Comparison of ENCODE assay signal across 21 cellular contexts in genomic region chr3:81451140-81451539, GRCh38.
DNase-seq lines count a peak whose midpoint lies in the region; ATAC-seq, FAIRE-seq and TF ChIP-seq lines count a peak whose summit lies in the region.
"Had no signal": no experiment of that assay in that cellular context is flagged by ENCODE, and none has a peak within 500 bp of the region (broad histone marks: within the 10 kb centered on the region; RNA-seq: fewer than 3 reads in every experiment).

No MANE protein-coding gene starts in this region.

- H3K9me3 ChIP-seq in A549, result no peaks in the 10 kb centered on the region
- no peaks in the 10 kb centered on the region for H3K9me3 ChIP-seq in SJCRH30 (replicated peaks)
- no peaks in the 10 kb centered on the region for H3K9me3 ChIP-seq in osteoblast (ENCODE audit: low read depth, low read length)
- no peaks in the 10 kb centered on the region for H3K9me3 ChIP-seq in esophagus squamous epithelium
- H3K9me3 ChIP-seq: SJSA1 had no signal

- TF ChIP-seq POLR2A in A549 (IDR thresholded peaks at IDR 0.05; ENCODE audit: low read length) (no peak), esophagus squamous epithelium (IDR thresholded peaks at IDR 0.05) (no peak)

- POLR2A ChIA-PET in A549 (lab: Yijun Ruan, JAX), result no interaction called here

- peaks cover 14% of the 10 kb centered on the region for H3K4me1 ChIP-seq in A549
- peaks cover 19% of the 10 kb centered on the region for H3K4me1 ChIP-seq in SJCRH30
- H3K4me1 ChIP-seq in osteoblast (ENCODE audit: insufficient read depth, low read length), result peaks cover 34% of the 10 kb centered on the region
- no peaks in the 10 kb centered on the region for H3K4me1 ChIP-seq in esophagus squamous epithelium
- H3K4me1 ChIP-seq: SJSA1 had no signal

- no peak overlapping the region for H3K27ac ChIP-seq in A549
- peak overlapping the region; percentile 49 for H3K27ac ChIP-seq in SJCRH30
- peak overlapping the region; percentile 47 for H3K27ac ChIP-seq in osteoblast (ENCODE audit: low read depth, low read length)
- H3K27ac ChIP-seq in esophagus squamous epithelium, result no peak overlapping the region
- H3K27ac ChIP-seq: 22Rv1, SJSA1 had no signal

- no peak for TF ChIP-seq RAD21 in A549 (conservative IDR thresholded peaks at IDR 0.05 in 1 of 2, IDR thresholded peaks at IDR 0.05 in 1 of 2)

- ATAC-seq in A549 (no peak), GM21737 (IDR thresholded peaks at IDR 0.05; ENCODE audit: unreplicated experiment) (no peak)

- no peaks in the 10 kb centered on the region for H3K79me2 ChIP-seq in osteoblast (ENCODE audit: insufficient read depth, low read length)

- H3K27me3 ChIP-seq in SJCRH30 (no peaks in the 10 kb centered on the region), osteoblast (ENCODE audit: insufficient read depth, low read length) (no peaks in the 10 kb centered on the region), esophagus squamous epithelium (no peaks in the 10 kb centered on the region)
- H3K27me3 ChIP-seq: SJSA1 had no signal

- no peak for FAIRE-seq in A549 (lab: Jason Lieb, UNC)
- FAIRE-seq: H1 had no signal

- H3K4me2 ChIP-seq in A549, result peak overlapping the region; percentile 30
- H3K4me2 ChIP-seq in osteoblast (ENCODE audit: insufficient read depth, low read length), result no peak overlapping the region

- WGBS in A549 (ENCODE audit: missing lambda C conversion rate), result 73% methylated on average over 2 of the region's 2 CpGs
- 74 to 91% methylated on average over 2 of the region's 2 CpGs for WGBS in esophagus squamous epithelium, 2 donors

- TF ChIP-seq CTCF in A549 (IDR thresholded peaks at IDR 0.05), result no peak
- no peak for TF ChIP-seq CTCF in osteoblast (IDR thresholded peaks at IDR 0.05; ENCODE audit: extremely low read depth, low read depth, low read length)
- no peak for TF ChIP-seq CTCF in esophagus squamous epithelium (IDR thresholded peaks at IDR 0.05)

- intact Hi-C loops in esophagus squamous epithelium (cut with DNase I), result no loop called here

- CTCF ChIA-PET in A549 (lab: Yijun Ruan, JAX), result interaction anchor here (0.8 to 1.3 kb wide), 3 partner anchors 12 to 40 kb away, joined by 3 read pairs; no protein-coding TSS in a partner anchor

- H3K4me3 ChIP-seq in A549 (no peak overlapping the region), SJCRH30 (no peak overlapping the region), osteoblast (ENCODE audit: insufficient read depth, low read length) (no peak overlapping the region), esophagus squamous epithelium (no peak overlapping the region)
- H3K4me3 ChIP-seq: SJSA1 had no signal

- DNase-seq in DMS53 (lab: John Stamatoyannopoulos, UW) (peak; percentile 26), DMS53 treated with DMSO at 0.1 percent for 48 hours (lab: John Stamatoyannopoulos, UW; ENCODE audit: unreplicated experiment) (no peak), A549 (ENCODE audit: low read depth in 1 of 2, low spot score in 1 of 2) (no peak), SJCRH30 (no peak), osteoblast (ENCODE audit: insufficient read length, low spot score, missing footprints) (no peak), esophagus squamous epithelium (lab: John Stamatoyannopoulos, UW) (no peak)
- DNase-seq: Calu3, DMS153, IMR-90, KG1, MM.1S, NCI-H1048, NCI-H1694, NCI-H2029 treated with DMSO at 0.1 percent for 48 hours, NCI-H446 treated with DMSO at 0.1 percent for 48 hours, NCI-H69, OCI-M1 had no signal

- H4K20me1 ChIP-seq in osteoblast (ENCODE audit: insufficient read depth, low read length), result no peaks in the 10 kb centered on the region

- no peak overlapping the region for H2AFZ ChIP-seq in osteoblast (ENCODE audit: low read length)

- H3K36me3 ChIP-seq in SJCRH30 (no peaks in the 10 kb centered on the region), osteoblast (ENCODE audit: insufficient read depth, low read length) (no peaks in the 10 kb centered on the region), esophagus squamous epithelium (no peaks in the 10 kb centered on the region)
- H3K36me3 ChIP-seq: SJSA1 had no signal

- no peak for TF ChIP-seq EP300 in A549 (IDR thresholded peaks at IDR 0.05)

TF ChIP-seq in A549, 52 proteins besides CTCF, POLR2A, EP300 and RAD21:
- TF ChIP-seq KDM5A (IDR thresholded peaks at IDR 0.05) (no peak), RFX5 (IDR thresholded peaks at IDR 0.05) (no peak), ESRRA (IDR thresholded peaks at IDR 0.05; ENCODE audit: borderline replicate concordance, low read length) (no peak), TFCP2L1 (CRISPR knock-in tag; IDR thresholded peaks at IDR 0.05) (no peak)
TF ChIP-seq in A549: peak in this region for 0.

Comparison
In these comparisons a context has a peak if more than half of its experiments do, and no peak if none do; other contexts are left out.
1. H3K27ac ChIP-seq: peak in SJCRH30 (single experiment) and osteoblast (single experiment); none in A549 (0 of 2) and esophagus squamous epithelium (0 of 4).